In the genomic region with DNA sequence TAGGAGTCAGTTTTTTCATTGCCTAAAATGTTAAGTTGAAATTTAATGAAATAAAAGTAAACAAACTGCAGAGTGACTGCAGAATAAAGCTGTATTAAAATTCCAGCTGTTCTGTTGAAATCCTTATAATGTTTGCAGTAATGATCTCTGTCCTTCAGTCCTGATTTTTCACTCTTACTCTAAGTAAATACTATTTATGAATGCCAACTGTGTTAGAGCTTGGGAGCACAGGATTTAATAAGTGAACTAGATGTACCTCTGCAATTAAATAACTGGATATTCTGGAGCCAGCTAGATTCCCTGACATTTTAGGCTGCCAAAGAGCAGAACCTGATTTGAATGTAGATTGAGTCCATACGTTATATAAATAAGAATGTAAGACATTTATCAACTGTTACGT, we compare ENCODE assay signal across 14 cellular contexts. TPM values are rescaled to one million over a fixed set of nuclear protein-coding genes. Genes with fewer than 3 reads are reported as not detected.
DNase-seq lines count a peak whose midpoint lies in the region; ATAC-seq, FAIRE-seq and TF ChIP-seq lines count a peak whose summit lies in the region.
"Not testable (repeated sequence)": the region's sequence is repeated elsewhere in the genome, so short reads cannot be mapped to it uniquely, and the experiment has no call there.
"Had no signal": no experiment of that assay in that cellular context is flagged by ENCODE, and none has a peak within 500 bp of the region (broad histone marks: within the 10 kb centered on the region; RNA-seq: fewer than 3 reads in every experiment).

No MANE protein-coding gene starts in this region.

- H4K20me1 ChIP-seq in OCI-LY7 (ENCODE audit: insufficient read depth, low read length); K562 (replicated peaks; ENCODE audit: control insufficient read depth, insufficient read depth, low read length); mammary epithelial cell (ENCODE audit: insufficient read depth, low read length); HepG2 (ENCODE audit: insufficient read depth, low read length): not testable (repeated sequence)

- not testable (repeated sequence) for H2AFZ ChIP-seq in OCI-LY7 (ENCODE audit: low read length); K562 (ENCODE audit: low read depth, low read length); mammary epithelial cell (ENCODE audit: low read depth, low read length); HepG2 (ENCODE audit: low read length)

- not testable (repeated sequence) for H3K9me3 ChIP-seq in OCI-LY7 (ENCODE audit: low read length); Panc1 (ENCODE audit: control insufficient read depth, insufficient read depth, low read depth, low read length); K562 (replicated peaks; ENCODE audit: control insufficient read depth, insufficient read depth, low read depth, low read length); mammary epithelial cell (replicated peaks; ENCODE audit: insufficient read depth, low read length); HepG2 (ENCODE audit: low read length)

- not testable (repeated sequence) for DNase-seq in Calu3; OCI-LY7 (ENCODE audit: low spot score); Panc1 (ENCODE audit: low read depth, low spot score); K562 (ENCODE audit: extremely low read depth in 1 of 4, low spot score in 3 of 4); mammary epithelial cell; HepG2 (ENCODE audit: low spot score)

- TF ChIP-seq CTCF in Calu3 (IDR thresholded peaks at IDR 0.05; ENCODE audit: unreplicated experiment); OCI-LY7 (conservative IDR thresholded peaks at IDR 0.05; ENCODE audit: low read length); Panc1 (IDR thresholded peaks at IDR 0.05); K562 (IDR thresholded peaks at IDR 0.05 in 2 of 3, conservative IDR thresholded peaks at IDR 0.05 in 1 of 3; ENCODE audit: insufficient read depth in 2 of 3, low read depth in 1 of 3, low read length in 3 of 3); mammary epithelial cell (conservative IDR thresholded peaks at IDR 0.05 in 1 of 2, IDR thresholded peaks at IDR 0.05 in 1 of 2; ENCODE audit: extremely low read depth in 1 of 2, insufficient read depth in 1 of 2, low read depth in 1 of 2, low read length in 2 of 2); HepG2 (CRISPR knock-in tag; IDR thresholded peaks at IDR 0.05): not testable (repeated sequence)

- H3K36me3 Mint-ChIP-seq in Calu3 (ENCODE audit: insufficient read depth, unreplicated experiment), result not testable (repeated sequence)

- not testable (repeated sequence) for H3K4me1 Mint-ChIP-seq in Calu3 (ENCODE audit: low read depth, unreplicated experiment)

- H3K9ac ChIP-seq in K562 (ENCODE audit: insufficient read depth in 1 of 2, low read depth in 2 of 2, low read length in 2 of 2); mammary epithelial cell (ENCODE audit: insufficient read depth, low read length); HepG2 (ENCODE audit: insufficient read depth, low read depth, low read length): not testable (repeated sequence)

- not testable (repeated sequence) for H3K9me2 ChIP-seq in OCI-LY7 (ENCODE audit: insufficient read depth, low read length)

- dilution Hi-C loops in mammary epithelial cell (cut with HindIII; ENCODE audit: low sequenced_read_pairs), result not testable (repeated sequence)

- not testable (repeated sequence) for H3K9me3 Mint-ChIP-seq in Calu3 (ENCODE audit: low read depth, unreplicated experiment)

- H3K27ac ChIP-seq in OCI-LY7 (ENCODE audit: low read depth, low read length, poor library complexity, severe bottlenecking); Panc1 (ENCODE audit: low read length); K562 (ENCODE audit: extremely low read depth, low read depth, low read length); mammary epithelial cell (ENCODE audit: insufficient read depth, low read depth, low read length); HepG2 (ENCODE audit: extremely low read length, insufficient read depth, low read length): not testable (repeated sequence)

- not testable (repeated sequence) for H3K4me3 ChIP-seq in OCI-LY7 (ENCODE audit: low read depth, low read length, poor library complexity, severe bottlenecking); Panc1 (ENCODE audit: low read depth in 2 of 2, low read length in 2 of 2); K562; mammary epithelial cell (replicated peaks in 1 of 3; ENCODE audit: insufficient read depth in 1 of 3, low read depth in 2 of 3, low read length in 3 of 3); HepG2 (replicated peaks in 1 of 3; ENCODE audit: insufficient read depth in 1 of 3, low read depth in 2 of 3, low read length in 3 of 3)

- not testable (repeated sequence) for H3K79me2 ChIP-seq in OCI-LY7 (ENCODE audit: insufficient read depth, low read depth, low read length); K562 (ENCODE audit: control insufficient read depth, insufficient read depth, low read length); mammary epithelial cell (ENCODE audit: insufficient read depth, low read length); HepG2 (ENCODE audit: insufficient read depth, low read length)

- H3K9me1 ChIP-seq in K562 (ENCODE audit: control insufficient read depth, insufficient read depth, low read length), result not testable (repeated sequence)

- H3K27me3 ChIP-seq in Panc1 (ENCODE audit: control insufficient read depth, insufficient read depth, low read length); K562 (ENCODE audit: control insufficient read depth in 2 of 2, insufficient read depth in 2 of 2, low read length in 2 of 2); mammary epithelial cell (ENCODE audit: insufficient read depth, low read length); HepG2 (ENCODE audit: control insufficient read depth in 1 of 2, insufficient read depth in 2 of 2, low read length in 2 of 2): not testable (repeated sequence)

- H3K4me3 Mint-ChIP-seq in Calu3 (ENCODE audit: low read depth, unreplicated experiment), result not testable (repeated sequence)

- not testable (repeated sequence) for H3K27me3 Mint-ChIP-seq in Calu3 (ENCODE audit: unreplicated experiment)

- not testable (repeated sequence) for H3K4me1 ChIP-seq in OCI-LY7 (ENCODE audit: insufficient read depth, low read length, poor library complexity, severe bottlenecking); Panc1 (ENCODE audit: control insufficient read depth, insufficient read depth, low read length); K562 (replicated peaks in 1 of 2; ENCODE audit: control insufficient read depth in 2 of 2, insufficient read depth in 2 of 2, low read length in 2 of 2); mammary epithelial cell (ENCODE audit: insufficient read depth, low read length); HepG2 (ENCODE audit: insufficient read depth, low read length)

- WGBS in K562 (ENCODE audit: insufficient coverage, low coverage, missing lambda C conversion rate), result no CpG with 5 or more reads among the region's 2 CpGs
- WGBS in mammary epithelial cell (ENCODE audit: low coverage, missing lambda C conversion rate), result no CpG with 5 or more reads among the region's 2 CpGs
- no CpG with 5 or more reads among the region's 2 CpGs for WGBS in HepG2 (ENCODE audit: low lambda C conversion rate)

- CTCF ChIA-PET in Calu3 (lab: Charles Lee); OCI-LY7 (lab: Charles Lee; ENCODE audit: unreplicated experiment); Panc1 (lab: Charles Lee); K562 (lab: Yijun Ruan, JAX; ENCODE audit: low intra/inter-chr PET ratio); mammary epithelial cell (lab: Charles Lee; ENCODE audit: low non-redundant PET); HepG2 (lab: Yijun Ruan, JAX; ENCODE audit: low intra/inter-chr PET ratio, low total read pairs): not testable (repeated sequence)

- TF ChIP-seq EP300 in K562 (IDR thresholded peaks at IDR 0.05; ENCODE audit: low read length); HepG2 (IDR thresholded peaks at IDR 0.05; ENCODE audit: low read depth in 2 of 2, low read length in 2 of 2); HepG2 (CRISPR knock-in tag; IDR thresholded peaks at IDR 0.05; ENCODE audit: borderline replicate concordance): not testable (repeated sequence)

- POLR2A ChIA-PET in OCI-LY7 (lab: Charles Lee); Panc1 (lab: Charles Lee); K562 (lab: Yijun Ruan, JAX); HepG2 (lab: Yijun Ruan, JAX): not testable (repeated sequence)

- not testable (repeated sequence) for H3K36me3 ChIP-seq in OCI-LY7 (ENCODE audit: insufficient read depth, low read length); Panc1 (ENCODE audit: control insufficient read depth, insufficient read depth, low read length); K562 (ENCODE audit: control insufficient read depth, insufficient read depth, low read length); mammary epithelial cell (ENCODE audit: insufficient read depth, low read length); HepG2 (replicated peaks in 1 of 2; ENCODE audit: control insufficient read depth in 1 of 2, insufficient read depth in 2 of 2, low read length in 2 of 2)

- H3K27ac Mint-ChIP-seq in Calu3 (ENCODE audit: unreplicated experiment), result not testable (repeated sequence)

- BruUV-seq in Calu3 (replicated peaks; lab: Mats Ljungman, UMichigan) (TSS peak; percentile 59), OCI-LY7 (replicated peaks; lab: Mats Ljungman, UMichigan) (TSS peak; percentile 80), Panc1 (replicated peaks; lab: Mats Ljungman, UMichigan) (TSS peak; percentile 93), K562 (replicated peaks; lab: Mats Ljungman, UMichigan) (TSS peak; percentile 72), mammary epithelial cell (replicated peaks; lab: Mats Ljungman, UMichigan) (TSS peak; percentile 36), HepG2 (replicated peaks; lab: Mats Ljungman, UMichigan) (TSS peak; percentile 78)

- not testable (repeated sequence) for TF ChIP-seq POLR2A in K562 (conservative IDR thresholded peaks at IDR 0.05); HepG2 (IDR thresholded peaks at IDR 0.05; ENCODE audit: insufficient read depth in 1 of 2, low read depth in 2 of 2, low read length in 2 of 2)

- intact Hi-C loops in Calu3 (cut with micrococcal nuclease; ENCODE audit: unreplicated experiment); OCI-LY7 (cut with micrococcal nuclease; ENCODE audit: unreplicated experiment); Panc1 (cut with micrococcal nuclease; ENCODE audit: unreplicated experiment); K562 (cut with micrococcal nuclease); mammary epithelial cell (cut with micrococcal nuclease); HepG2 (cut with micrococcal nuclease; ENCODE audit: unreplicated experiment): not testable (repeated sequence)

- H3K4me2 ChIP-seq in OCI-LY7 (ENCODE audit: low read length); K562 (ENCODE audit: insufficient read depth, low read length); mammary epithelial cell (ENCODE audit: insufficient read depth, low read depth, low read length); HepG2 (ENCODE audit: low read depth, low read length): not testable (repeated sequence)

- not testable (repeated sequence) for TF ChIP-seq RAD21 in K562 (CRISPR knock-in tag; conservative IDR thresholded peaks at IDR 0.05 in 1 of 2, IDR thresholded peaks at IDR 0.05 in 1 of 2); HepG2 (CRISPR knock-in tag; IDR thresholded peaks at IDR 0.05)

- not testable (repeated sequence) for ATAC-seq in Panc1, K562, HepG2

- in situ Hi-C loops in Panc1 (cut with HindIII; ENCODE audit: low pct_unique_long_range_greater_than_20kb, low sequenced_read_pairs); K562 (cut with MboI); mammary epithelial cell (cut with MboI; ENCODE audit: low sequenced_read_pairs in 2 of 2); HepG2 (cut with HindIII; ENCODE audit: extremely low pct_ligation_motif_present, low pct_unique_long_range_greater_than_20kb): not testable (repeated sequence)

- FAIRE-seq in K562 (lab: Jason Lieb, UNC); HepG2 (lab: Jason Lieb, UNC): not testable (repeated sequence)

RNA-seq across cellular contexts. Expression of gene TBC1D3G, which starts 7.9 kb away (rescaled TPM):
- total RNA-seq in Calu3 (2022) (not detected in 2 replicates), OCI-LY7 (2022) (not detected in 2 replicates), Panc1 (2021; ENCODE audit: unreplicated experiment) (0.15 TPM), K562 (2014; rRNA removed) (not detected in 2 replicates), K562 (2014; rRNA removed; fragmentation: Illumina TruSeq; extraction: Trizol) (not detected in 2 replicates), K562 (2015; rRNA removed; fragmentation: Illumina TruSeq; extraction: Trizol) (not detected in 2 replicates), K562 (2021) (not detected in 2 replicates), mammary epithelial cell (not detected), HepG2 (2016; rRNA removed; fragmentation: Illumina TruSeq; extraction: Trizol) (not detected in 2 replicates)
- total RNA-seq in OCI-LY7 (2014; rRNA removed; shearing (Covaris generic)), result not detected in 2 replicates
- polyA plus RNA-seq in Panc1 (2012; ENCODE audit: insufficient read length), result not detected
- total RNA-seq in K562 (2011; cell fraction: chromatin; rRNA removed; ENCODE audit: low replicate concordance), result not detected in 2 replicates
- not detected in 2 replicates for total RNA-seq in K562 (2011; cell fraction: nucleolus; rRNA removed)
- not detected in 2 replicates for total RNA-seq in K562 (2011; cell fraction: nucleoplasm; rRNA removed)
- polyA plus RNA-seq in K562 (2011; rRNA removed) (not detected in 2 replicates), K562 (2014; fragmentation: Illumina TruSeq; extraction: Trizol) (not detected in 2 replicates), K562 (2014; fragmentation: Nextera tagmentation; extraction: Ambion mirVana) (not detected), K562 (2014; rRNA removed) (not detected in 2 replicates), mammary epithelial cell (not detected), HepG2 (2011; rRNA removed) (not detected in 2 replicates)
- not detected in 2 replicates for polyA plus RNA-seq in K562 (2011; cell fraction: cytosol; rRNA removed)
- not detected in 2 replicates for polyA plus RNA-seq in K562 (2011; cell fraction: nucleus; rRNA removed)
- polyA plus RNA-seq in K562 (2012), result not detected in 2 replicates
- polyA minus RNA-seq in K562 (2011; rRNA and poly(A)+ RNA removed), result not detected in 2 replicates
- polyA minus RNA-seq in K562 (2011; cell fraction: cytosol; rRNA and poly(A)+ RNA removed), result not detected in 2 replicates
- polyA minus RNA-seq in K562 (2011; cell fraction: nucleus; rRNA and poly(A)+ RNA removed), result not detected in 2 replicates
- not detected for polyA minus RNA-seq in mammary epithelial cell
- total RNA-seq in HepG2 (2016; cell fraction: cytosol; rRNA removed; fragmentation: Illumina TruSeq; extraction: Trizol; ENCODE audit: low read depth), result not detected in 2 replicates
- total RNA-seq in HepG2 (2016; cell fraction: insoluble cytoplasmic fraction; rRNA removed; fragmentation: Illumina TruSeq; extraction: Trizol), result not detected in 2 replicates
- total RNA-seq in HepG2 (2016; cell fraction: membrane; rRNA removed; fragmentation: Illumina TruSeq; extraction: Trizol), result not detected in 2 replicates
- not detected in 2 replicates for total RNA-seq in HepG2 (2016; cell fraction: nucleus; rRNA removed; fragmentation: Illumina TruSeq; extraction: Trizol)
- not detected in 2 replicates for polyA plus RNA-seq in HepG2 (2011; cell fraction: cytosol; rRNA removed)
- polyA plus RNA-seq in HepG2 (2011; cell fraction: nucleus; rRNA removed), result 0.26 TPM in 1 of 2 replicates, not detected in the other
- polyA plus RNA-seq in HepG2 (2012), result not detected in 2 replicates
- polyA plus RNA-seq in HepG2 (2016; cell fraction: cytosol; fragmentation: Illumina TruSeq; extraction: Trizol; ENCODE audit: low read depth), result not detected in 2 replicates
- polyA plus RNA-seq in HepG2 (2016; cell fraction: insoluble cytoplasmic fraction; fragmentation: Illumina TruSeq; extraction: Trizol; ENCODE audit: low read depth), result not detected in 2 replicates
- polyA plus RNA-seq in HepG2 (2016; cell fraction: membrane; fragmentation: Illumina TruSeq; extraction: Trizol; ENCODE audit: low read depth), result not detected in 2 replicates
- not detected in 2 replicates for polyA plus RNA-seq in HepG2 (2016; cell fraction: nucleus; fragmentation: Illumina TruSeq; extraction: Trizol; ENCODE audit: insufficient read depth, low read depth)
- not detected in 2 replicates for polyA minus RNA-seq in HepG2 (2011; rRNA and poly(A)+ RNA removed; ENCODE audit: low replicate concordance)
- not detected in 2 replicates for polyA minus RNA-seq in HepG2 (2011; cell fraction: cytosol; rRNA and poly(A)+ RNA removed)
- polyA minus RNA-seq in HepG2 (2011; cell fraction: nucleus; rRNA and poly(A)+ RNA removed), result not detected in 2 replicates
- total RNA-seq: A673; CD4-positive, alpha-beta memory T cell; CD4-positive, CD25-positive, alpha-beta regulatory T cell; CD8-positive, alpha-beta memory T cell; Daoy; G401 had no signal
- polyA plus RNA-seq: AG04450; CD14-positive monocyte; CD4-positive, alpha-beta memory T cell; CD4-positive, CD25-positive, alpha-beta regulatory T cell; CD8-positive, alpha-beta memory T cell had no signal

RNA-seq across cellular contexts. Expression of gene TBC1D3I, which starts 51.4 kb away (rescaled TPM):
- total RNA-seq in Calu3 (2022), result 2.1 and 3.3 TPM in 2 replicates
- 0.19 TPM in 1 of 2 replicates, not detected in the other for total RNA-seq in OCI-LY7 (2014; rRNA removed; shearing (Covaris generic))
- total RNA-seq in OCI-LY7 (2022), result 0.55 and 0.79 TPM in 2 replicates
- 0.54 TPM for total RNA-seq in Panc1 (2021; ENCODE audit: unreplicated experiment)
- polyA plus RNA-seq in Panc1 (2012; ENCODE audit: insufficient read length), result 1.9 TPM
- 0.32 TPM in 1 of 2 replicates, not detected in the other for total RNA-seq in K562 (2011; cell fraction: chromatin; rRNA removed; ENCODE audit: low replicate concordance)
- not detected in 2 replicates for total RNA-seq in K562 (2011; cell fraction: nucleolus; rRNA removed)
- not detected in 2 replicates for total RNA-seq in K562 (2011; cell fraction: nucleoplasm; rRNA removed)
- total RNA-seq in K562 (2014; rRNA removed), result not detected in 2 replicates
- not detected in 2 replicates for total RNA-seq in K562 (2014; rRNA removed; fragmentation: Illumina TruSeq; extraction: Trizol)
- total RNA-seq in K562 (2015; rRNA removed; fragmentation: Illumina TruSeq; extraction: Trizol), result not detected in 2 replicates
- 0.22 TPM in 1 of 2 replicates, not detected in the other for total RNA-seq in K562 (2021)
- not detected in 2 replicates for polyA plus RNA-seq in K562 (2011; rRNA removed)
- 0.06 TPM in 1 of 2 replicates, not detected in the other for polyA plus RNA-seq in K562 (2011; cell fraction: cytosol; rRNA removed)
- 0.07 TPM in 1 of 2 replicates, not detected in the other for polyA plus RNA-seq in K562 (2011; cell fraction: nucleus; rRNA removed)
- polyA plus RNA-seq in K562 (2012), result 0.07 TPM in 1 of 2 replicates, not detected in the other
- polyA plus RNA-seq in K562 (2014; fragmentation: Illumina TruSeq; extraction: Trizol), result not detected in 2 replicates
- polyA plus RNA-seq in K562 (2014; fragmentation: Nextera tagmentation; extraction: Ambion mirVana), result not detected
- 0.19 TPM in 1 of 2 replicates, not detected in the other for polyA plus RNA-seq in K562 (2014; rRNA removed)
- polyA minus RNA-seq in K562 (2011; rRNA and poly(A)+ RNA removed), result 0.14 TPM in 1 of 2 replicates, not detected in the other
- not detected in 2 replicates for polyA minus RNA-seq in K562 (2011; cell fraction: cytosol; rRNA and poly(A)+ RNA removed)
- not detected in 2 replicates for polyA minus RNA-seq in K562 (2011; cell fraction: nucleus; rRNA and poly(A)+ RNA removed)
- not detected for total RNA-seq in mammary epithelial cell
- polyA plus RNA-seq in mammary epithelial cell, result 0.73 TPM
- polyA minus RNA-seq in mammary epithelial cell, result 2.4 TPM
- 0.15 TPM in 1 of 2 replicates, not detected in the other for total RNA-seq in HepG2 (2016; rRNA removed; fragmentation: Illumina TruSeq; extraction: Trizol)
- total RNA-seq in HepG2 (2016; cell fraction: cytosol; rRNA removed; fragmentation: Illumina TruSeq; extraction: Trizol; ENCODE audit: low read depth), result 0.20 TPM in 1 of 2 replicates, not detected in the other
- total RNA-seq in HepG2 (2016; cell fraction: insoluble cytoplasmic fraction; rRNA removed; fragmentation: Illumina TruSeq; extraction: Trizol), result 0.32 TPM in 1 of 2 replicates, not detected in the other
- not detected in 2 replicates for total RNA-seq in HepG2 (2016; cell fraction: membrane; rRNA removed; fragmentation: Illumina TruSeq; extraction: Trizol)
- total RNA-seq in HepG2 (2016; cell fraction: nucleus; rRNA removed; fragmentation: Illumina TruSeq; extraction: Trizol), result 0.37 TPM in 1 of 2 replicates, not detected in the other
- polyA plus RNA-seq in HepG2 (2011; rRNA removed), result 0.30 and 0.53 TPM in 2 replicates
- 0.43 TPM in 1 of 2 replicates, not detected in the other for polyA plus RNA-seq in HepG2 (2011; cell fraction: cytosol; rRNA removed)
- 3.4 and 9.8 TPM in 2 replicates for polyA plus RNA-seq in HepG2 (2011; cell fraction: nucleus; rRNA removed)
- 0.28 and 0.34 TPM in 2 replicates for polyA plus RNA-seq in HepG2 (2012)
- not detected in 2 replicates for polyA plus RNA-seq in HepG2 (2016; cell fraction: cytosol; fragmentation: Illumina TruSeq; extraction: Trizol; ENCODE audit: low read depth)
- not detected in 2 replicates for polyA plus RNA-seq in HepG2 (2016; cell fraction: insoluble cytoplasmic fraction; fragmentation: Illumina TruSeq; extraction: Trizol; ENCODE audit: low read depth)
- polyA plus RNA-seq in HepG2 (2016; cell fraction: membrane; fragmentation: Illumina TruSeq; extraction: Trizol; ENCODE audit: low read depth), result not detected in 2 replicates
- polyA plus RNA-seq in HepG2 (2016; cell fraction: nucleus; fragmentation: Illumina TruSeq; extraction: Trizol; ENCODE audit: insufficient read depth, low read depth), result 1.1 and 2.2 TPM in 2 replicates
- 0.10 TPM in 1 of 2 replicates, not detected in the other for polyA minus RNA-seq in HepG2 (2011; rRNA and poly(A)+ RNA removed; ENCODE audit: low replicate concordance)
- polyA minus RNA-seq in HepG2 (2011; cell fraction: cytosol; rRNA and poly(A)+ RNA removed), result not detected in 2 replicates
- polyA minus RNA-seq in HepG2 (2011; cell fraction: nucleus; rRNA and poly(A)+ RNA removed), result 0.37 and 1.8 TPM in 2 replicates
- total RNA-seq: Daoy, G401 had no signal
- polyA plus RNA-seq: CD14-positive monocyte; CD4-positive, alpha-beta memory T cell; CD4-positive, CD25-positive, alpha-beta regulatory T cell; CD8-positive, alpha-beta memory T cell had no signal
